In genomic region chr6:16488813-16489212, GRCh38 we compare ENCODE assay signal across 25 cellular contexts.
A peak's percentile ranks its signal among the peaks of the same experiment; 100 is the strongest.
DNase-seq lines count a peak whose midpoint lies in the region; ATAC-seq and TF ChIP-seq lines count a peak whose summit lies in the region.
"Had no signal": no experiment of that assay in that cellular context is flagged by ENCODE, and none has a peak within 500 bp of the region (broad histone marks: within the 10 kb centered on the region; RNA-seq: fewer than 3 reads in every experiment).

No MANE protein-coding gene starts in this region.

- no peak overlapping the region for H3K4me3 ChIP-seq in esophagus (ENCODE audit: low read depth in 1 of 2, low read length in 2 of 2)
- H3K4me3 ChIP-seq: ascending aorta, Peyer's patch, SJCRH30, tibial nerve had no signal

- 38 to 52% methylated on average over 2 of the region's 2 CpGs for WGBS in esophagus, 2 donors

- no peaks in the 10 kb centered on the region for H3K9me3 ChIP-seq in esophagus (ENCODE audit: control insufficient read depth in 2 of 2, insufficient read depth in 1 of 2, low read depth in 1 of 2, low read length in 1 of 2)
- H3K9me3 ChIP-seq: ascending aorta, Peyer's patch, SJCRH30, tibial nerve had no signal

- no peak for DNase-seq in activated naive CD4-positive, alpha-beta T cell (lab: John Stamatoyannopoulos, UW)
- no peak for DNase-seq in activated CD8-positive, alpha-beta T cell treated with anti-CD3 and anti-CD28 coated beads for 36 hours
- no peak for DNase-seq in stimulated activated naive B cell treated with anti-CD40 and anti-IgM and Interleukin-4, amounts not matched to agents 10 μg/mL and 1 μg/mL and 100 μg/mL, for 72 hours
- DNase-seq: activated CD4-positive, CD25-positive, alpha-beta regulatory T cell; activated CD8-positive, alpha-beta memory T cell treated with anti-CD3 and anti-CD28 coated beads, Interleukin-2, amount 50 U/mL, for 4 hours; activated naive CD4-positive, alpha-beta T cell treated with Interleukin-2 at 50 U/mL for 16 hours; cerebellar nuclear complex; DMS79; effector CD4-positive, alpha-beta T cell; H9; mesenchymal stem cell; NCI-H1092 treated with DMSO at 0.1 percent for 48 hours; nephron progenitor cell; NK-92 treated with Interleukin-12 subunit alpha and Interleukin-12 subunit beta, amount 100 ng/mL, for 24 hours; Peyer's patch; posterior cingulate gyrus; SJCRH30; stimulated activated naive CD4-positive, alpha-beta T cell had no signal

- H3K4me1 ChIP-seq in esophagus (ENCODE audit: control insufficient read depth in 2 of 2, insufficient read depth in 2 of 2, low read length in 1 of 2) = peaks cover 2 to 14% of the 10 kb centered on the region in 2 donors
- H3K4me1 ChIP-seq: ascending aorta, Peyer's patch, SJCRH30, tibial nerve had no signal

- CTCF ChIA-PET in activated CD8-positive, alpha-beta T cell treated with anti-CD3 and anti-CD28 coated beads for 36 hours (lab: Charles Lee) = interaction anchor here (0.9 to 2.9 kb wide), 5 partner anchors 17 to 158 kb away, joined by 4 to 19 read pairs (median 4); no protein-coding TSS in a partner anchor

- POLR2A ChIA-PET in activated CD8-positive, alpha-beta T cell treated with anti-CD3 and anti-CD28 coated beads for 36 hours (lab: Charles Lee) = interaction anchor here (0.7 kb wide), 1 partner anchor 273 kb away, joined by 3 read pairs; no protein-coding TSS in a partner anchor

- H3K4me1 Mint-ChIP-seq in activated naive CD4-positive, alpha-beta T cell treated with anti-CD3 and anti-CD28 coated beads, Interleukin-2, amount 50 U/mL, for 24 hours = peaks cover 64% of the 10 kb centered on the region
- H3K4me1 Mint-ChIP-seq in activated CD8-positive, alpha-beta T cell treated with anti-CD3 and anti-CD28 coated beads for 36 hours (ENCODE audit: low read depth) = peaks cover 84% of the 10 kb centered on the region
- H3K4me1 Mint-ChIP-seq in stimulated activated naive B cell treated with anti-CD40 and anti-IgM and Interleukin-4, amounts not matched to agents 10 μg/mL and 1 μg/mL and 100 μg/mL, for 72 hours = peaks cover 33 to 62% of the 10 kb centered on the region in 2 donors

- no peak for TF ChIP-seq CTCF in activated CD8-positive, alpha-beta T cell treated with anti-CD3 and anti-CD28 coated beads for 36 hours (IDR thresholded peaks at IDR 0.05)

- H3K36me3 Mint-ChIP-seq in activated naive CD4-positive, alpha-beta T cell treated with anti-CD3 and anti-CD28 coated beads, Interleukin-2, amount 50 U/mL, for 24 hours = peaks cover 7% of the 10 kb centered on the region
- H3K36me3 Mint-ChIP-seq in activated CD8-positive, alpha-beta T cell treated with anti-CD3 and anti-CD28 coated beads for 36 hours (ENCODE audit: low read depth) = peaks cover 27% of the 10 kb centered on the region
- peaks cover 48 to 68% of the 10 kb centered on the region in 2 donors for H3K36me3 Mint-ChIP-seq in stimulated activated naive B cell treated with anti-CD40 and anti-IgM and Interleukin-4, amounts not matched to agents 10 μg/mL and 1 μg/mL and 100 μg/mL, for 72 hours

- H3K27me3 Mint-ChIP-seq in activated naive CD4-positive, alpha-beta T cell treated with anti-CD3 and anti-CD28 coated beads, Interleukin-2, amount 50 U/mL, for 24 hours = no peaks in the 10 kb centered on the region
- no peaks in the 10 kb centered on the region for H3K27me3 Mint-ChIP-seq in activated CD8-positive, alpha-beta T cell treated with anti-CD3 and anti-CD28 coated beads for 36 hours
- H3K27me3 Mint-ChIP-seq in stimulated activated naive B cell treated with anti-CD40 and anti-IgM and Interleukin-4, amounts not matched to agents 10 μg/mL and 1 μg/mL and 100 μg/mL, for 72 hours = no peaks in the 10 kb centered on the region

- H3K9me3 Mint-ChIP-seq in activated naive CD4-positive, alpha-beta T cell treated with anti-CD3 and anti-CD28 coated beads, Interleukin-2, amount 50 U/mL, for 24 hours = no peaks in the 10 kb centered on the region
- no peaks in the 10 kb centered on the region for H3K9me3 Mint-ChIP-seq in activated CD8-positive, alpha-beta T cell treated with anti-CD3 and anti-CD28 coated beads for 36 hours
- H3K9me3 Mint-ChIP-seq in stimulated activated naive B cell treated with anti-CD40 and anti-IgM and Interleukin-4, amounts not matched to agents 10 μg/mL and 1 μg/mL and 100 μg/mL, for 72 hours = no peaks in the 10 kb centered on the region
- H3K9me3 Mint-ChIP-seq: H9 had no signal

- H3K27me3 ChIP-seq in esophagus (ENCODE audit: control insufficient read depth in 1 of 2, insufficient read depth in 2 of 2, low read length in 2 of 2) = no peaks in the 10 kb centered on the region
- H3K27me3 ChIP-seq: ascending aorta, Peyer's patch, SJCRH30, tibial nerve had no signal

- no peaks in the 10 kb centered on the region for H3K36me3 ChIP-seq in esophagus (ENCODE audit: control insufficient read depth in 2 of 2, insufficient read depth in 2 of 2, low read length in 1 of 2)
- H3K36me3 ChIP-seq: SJCRH30 had no signal

- no peak overlapping the region for H3K4me3 Mint-ChIP-seq in activated naive CD4-positive, alpha-beta T cell treated with anti-CD3 and anti-CD28 coated beads, Interleukin-2, amount 50 U/mL, for 24 hours
- H3K4me3 Mint-ChIP-seq in activated CD8-positive, alpha-beta T cell treated with anti-CD3 and anti-CD28 coated beads for 36 hours = no peak overlapping the region
- no peak overlapping the region for H3K4me3 Mint-ChIP-seq in stimulated activated naive B cell treated with anti-CD40 and anti-IgM and Interleukin-4, amounts not matched to agents 10 μg/mL and 1 μg/mL and 100 μg/mL, for 72 hours
- H3K4me3 Mint-ChIP-seq: H9, nephron progenitor cell had no signal

- peak overlapping the region; percentile 21 for H3K27ac Mint-ChIP-seq in activated naive CD4-positive, alpha-beta T cell treated with anti-CD3 and anti-CD28 coated beads, Interleukin-2, amount 50 U/mL, for 24 hours
- peak overlapping the region; percentile 87 for H3K27ac Mint-ChIP-seq in activated CD8-positive, alpha-beta T cell treated with anti-CD3 and anti-CD28 coated beads for 36 hours
- peak overlapping the region; percentile 57 for H3K27ac Mint-ChIP-seq in stimulated activated naive B cell treated with anti-CD40 and anti-IgM and Interleukin-4, amounts not matched to agents 10 μg/mL and 1 μg/mL and 100 μg/mL, for 72 hours
- H3K27ac Mint-ChIP-seq: H9, nephron progenitor cell had no signal

- peak overlapping the region; percentile 45 to 84 for H3K27ac ChIP-seq in esophagus (ENCODE audit: low read depth in 2 of 2, low read length in 1 of 2)
- H3K27ac ChIP-seq: ascending aorta, SJCRH30, tibial nerve had no signal

- intact Hi-C loops in activated CD8-positive, alpha-beta T cell treated with anti-CD3 and anti-CD28 coated beads for 36 hours (cut with micrococcal nuclease) = loop anchor here (5.0 to 10.0 kb wide), 3 partner anchors 157 to 466 kb away; no protein-coding TSS in a partner anchor

- no peak for ATAC-seq in activated CD8-positive, alpha-beta T cell treated with anti-CD3 and anti-CD28 coated beads for 36 hours
- ATAC-seq in stimulated activated naive B cell treated with anti-CD40 and anti-IgM and Interleukin-4, amounts not matched to agents 10 μg/mL and 1 μg/mL and 100 μg/mL, for 72 hours (replicated peaks) = no peak
- ATAC-seq in HG03521 (IDR thresholded peaks at IDR 0.05; ENCODE audit: unreplicated experiment) (no peak), GM21360 (IDR thresholded peaks at IDR 0.05; ENCODE audit: unreplicated experiment) (no peak), HG02678 (IDR thresholded peaks at IDR 0.05; ENCODE audit: unreplicated experiment) (no peak)

Comparison
In these comparisons a context has a peak if more than half of its experiments do, and no peak if none do; other contexts are left out.
1. H3K27ac Mint-ChIP-seq: peak in every context shown above with its lines; median percentile 87 in activated CD8-positive, alpha-beta T cell treated with anti-CD3 and anti-CD28 coated beads for 36 hours; 57 in stimulated activated naive B cell treated with anti-CD40 and anti-IgM and Interleukin-4, amounts not matched to agents 10 μg/mL and 1 μg/mL and 100 μg/mL, for 72 hours; 21 in activated naive CD4-positive, alpha-beta T cell treated with anti-CD3 and anti-CD28 coated beads, Interleukin-2, amount 50 U/mL, for 24 hours.